31 cellular contexts compared by ENCODE assay signal in the genomic region with DNA sequence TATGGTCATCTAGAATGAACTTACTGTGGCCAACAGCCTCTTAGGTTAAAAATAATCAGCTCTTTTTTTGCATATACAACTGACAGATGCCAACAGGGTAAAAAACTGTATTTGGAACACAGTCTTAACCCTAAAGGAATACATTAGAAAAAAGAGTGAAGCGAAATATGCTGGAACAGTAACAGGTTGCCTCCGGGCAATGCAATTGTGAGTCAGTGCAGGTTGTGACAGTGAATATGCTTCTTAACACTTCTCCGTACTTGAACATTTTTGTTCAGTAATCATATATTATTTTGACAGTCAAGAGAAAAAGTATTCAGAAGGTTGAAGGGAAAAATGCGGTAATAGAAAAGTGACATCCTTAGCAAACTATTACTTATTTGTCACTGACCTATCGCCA.
"Had no signal": no experiment of that assay in that cellular context is flagged by ENCODE, and none has a peak within 500 bp of the region (broad histone marks: within the 10 kb centered on the region; RNA-seq: fewer than 3 reads in every experiment).

No MANE protein-coding gene starts in this region.

- DNase-seq: activated B cell treated with CpG ODN at 0.5 μM for 24 hours; activated CD4-positive, alpha-beta T cell treated with anti-CD3 and anti-CD28 coated beads for 48 hours; activated CD4-positive, alpha-beta T cell treated with anti-CD3 and anti-CD28 coated beads, Interleukin-2, amount 50 U/mL, for 1 hour; activated CD4-positive, alpha-beta T cell treated with anti-CD3 and anti-CD28 coated beads, Interleukin-2, amount 50 U/mL, for 48 hours; activated CD8-positive, alpha-beta memory T cell treated with anti-CD3 and anti-CD28 coated beads for 24 hours; activated CD8-positive, alpha-beta T cell treated with anti-CD3 and anti-CD28 coated beads for 36 hours; activated effector memory CD4-positive, alpha-beta T cell treated with Interleukin-2 at 50 U/mL for 16 hours; activated gamma-delta T cell treated with Interleukin-2 at 50 U/mL for 16 hours; activated naive CD4-positive, alpha-beta T cell treated with anti-CD3 and anti-CD28 coated beads, Interleukin-2, amount 50 U/mL, for 16 hours; activated naive CD4-positive, alpha-beta T cell treated with Interleukin-2 at 50 U/mL for 16 hours; activated T-cell treated with anti-CD3 and anti-CD28 coated beads, Interleukin-2, amount 50 U/mL, for 4 hours; amygdala; aorta; body of pancreas; central memory CD4-positive, alpha-beta T cell; cerebellar nuclear complex; colonic mucosa; effector CD8-positive, alpha-beta T cell; foreskin melanocyte; heart right ventricle; T-helper 1 cell; T-helper 17 cell; T1000; WERI-Rb-1 had no signal

- H3K9me3 ChIP-seq: body of pancreas, colonic mucosa, esophagus muscularis mucosa, gastroesophageal sphincter, heart right ventricle had no signal

- H3K36me3 Mint-ChIP-seq: activated naive CD8-positive, alpha-beta T cell had no signal

- H3K4me3 ChIP-seq: body of pancreas, cardiac muscle cell, colonic mucosa, esophagus muscularis mucosa, gastroesophageal sphincter, heart right ventricle had no signal

- H3K4me1 ChIP-seq: body of pancreas, colonic mucosa had no signal

- H3K27me3 Mint-ChIP-seq: activated CD8-positive, alpha-beta T cell treated with anti-CD3 and anti-CD28 coated beads for 36 hours had no signal

- H3K27ac ChIP-seq: body of pancreas, colonic mucosa, esophagus muscularis mucosa, gastroesophageal sphincter, WERI-Rb-1 had no signal

- ATAC-seq: activated CD4-positive, CD25-positive, alpha-beta regulatory T cell treated with anti-CD3 and anti-CD28 coated beads, Interleukin-2, amount 50 U/mL, for 24 hours; activated CD8-positive, alpha-beta T cell treated with anti-CD3 and anti-CD28 coated beads for 36 hours; activated T-cell treated with anti-CD3 and anti-CD28 coated beads, Interleukin-2, amount 50 U/mL, for 4 hours; activated T-helper 17 cell treated with anti-CD3 and anti-CD28 coated beads, Interleukin-2, amount 50 U/mL, for 72 hours; body of pancreas; gastroesophageal sphincter; heart right ventricle; T-helper 17 cell had no signal

- H3K36me3 ChIP-seq: colonic mucosa had no signal

- H3K9me3 Mint-ChIP-seq: activated B cell treated with CpG ODN at 0.5 μM for 24 hours; activated CD8-positive, alpha-beta T cell treated with anti-CD3 and anti-CD28 coated beads for 36 hours; activated T-cell treated with anti-CD3 and anti-CD28 coated beads, Interleukin-2, amount 50 U/mL, for 4 hours; activated T-helper 17 cell treated with anti-CD3 and anti-CD28 coated beads, Interleukin-2, amount 50 U/mL, for 72 hours; T-helper 2 cell treated with Interferon-gamma antibody and Interleukin-4, amounts not matched to agents 5 μg/mL and 100 μg/mL, for 36 hours had no signal

- H3K4me3 Mint-ChIP-seq: activated B cell treated with CpG ODN at 0.5 μM for 24 hours; activated CD8-positive, alpha-beta T cell treated with anti-CD3 and anti-CD28 coated beads for 36 hours; activated naive CD8-positive, alpha-beta T cell; activated T-cell treated with anti-CD3 and anti-CD28 coated beads, Interleukin-2, amount 50 U/mL, for 4 hours; activated T-helper 17 cell treated with anti-CD3 and anti-CD28 coated beads, Interleukin-2, amount 50 U/mL, for 72 hours; T-helper 17 cell; T-helper 2 cell treated with Interferon-gamma antibody and Interleukin-4, amounts not matched to agents 5 μg/mL and 100 μg/mL, for 36 hours had no signal

- H3K27me3 ChIP-seq: body of pancreas, cardiac muscle cell, colonic mucosa, esophagus muscularis mucosa, gastroesophageal sphincter, heart right ventricle had no signal

- H3K4me1 Mint-ChIP-seq: activated B cell treated with CpG ODN at 0.5 μM for 24 hours; activated T-helper 17 cell treated with anti-CD3 and anti-CD28 coated beads, Interleukin-2, amount 50 U/mL, for 72 hours had no signal

- H3K27ac Mint-ChIP-seq: activated B cell treated with CpG ODN at 0.5 μM for 24 hours; activated CD8-positive, alpha-beta T cell treated with anti-CD3 and anti-CD28 coated beads for 36 hours; activated naive CD8-positive, alpha-beta T cell; activated T-helper 17 cell treated with anti-CD3 and anti-CD28 coated beads, Interleukin-2, amount 50 U/mL, for 72 hours; T-helper 17 cell; T-helper 2 cell treated with Interferon-gamma antibody and Interleukin-4, amounts not matched to agents 5 μg/mL and 100 μg/mL, for 36 hours had no signal
